Comparison of ENCODE assay signal across 11 cellular contexts in genomic region chr4:94472056-94472826, GRCh38. TPM values are rescaled to one million over a fixed set of nuclear protein-coding genes. Genes with fewer than 3 reads are reported as not detected.
DNase-seq lines count a peak whose midpoint lies in the region; ATAC-seq and TF ChIP-seq lines count a peak whose summit lies in the region.
"Had no signal": no experiment of that assay in that cellular context is flagged by ENCODE, and none has a peak within 500 bp of the region (broad histone marks: within the 10 kb centered on the region; RNA-seq: fewer than 3 reads in every experiment).

No MANE protein-coding gene starts in this region.

- DNase-seq in SHP77 (lab: John Stamatoyannopoulos, UW), result peak; percentile 6 to 11
- no peak for DNase-seq in SHP77 treated with DMSO at 0.1 percent for 48 hours (lab: John Stamatoyannopoulos, UW)
- DNase-seq in RKO (ENCODE audit: low spot score), result peak; percentile 34
- peak; percentile 82 for DNase-seq in fibroblast of pulmonary artery (ENCODE audit: low read depth)
- DNase-seq in thoracic aorta (ENCODE audit: low spot score), result no peak
- no peak for DNase-seq in NCI-H1436 treated with DMSO at 0.1 percent for 48 hours (lab: John Stamatoyannopoulos, UW)
- no peak for DNase-seq in HAP-1 (ENCODE audit: low spot score in 2 of 2)
- DNase-seq: activated CD4-positive, alpha-beta memory T cell treated with anti-CD3 and anti-CD28 coated beads for 36 hours; SJCRH30; upper lobe of right lung had no signal

- in situ Hi-C loops in HAP-1 (cut with MboI; ENCODE audit: low sequenced_read_pairs), result no loop called here

- H3K27ac ChIP-seq in thoracic aorta, result peak overlapping the region in 1 of 2 donors; percentile 32
- H3K27ac ChIP-seq: SJCRH30, upper lobe of right lung had no signal

- peaks cover 30 to 84% of the 10 kb centered on the region in 2 donors for H3K4me1 ChIP-seq in thoracic aorta (ENCODE audit: control insufficient read depth in 1 of 2, low read depth in 2 of 2)
- peaks cover 9% of the 10 kb centered on the region for H3K4me1 ChIP-seq in HAP-1
- H3K4me1 ChIP-seq: SJCRH30 had no signal

- ATAC-seq in thoracic aorta (ENCODE audit: insufficient number of reproducible peaks, low FRiP score, low read depth) (no peak), HG02981 (IDR thresholded peaks at IDR 0.05; ENCODE audit: unreplicated experiment) (no peak)
- ATAC-seq: upper lobe of right lung had no signal

- H3K4me3 ChIP-seq in fibroblast of pulmonary artery (replicated peaks; ENCODE audit: low read depth, low read length), result no peak overlapping the region
- peak overlapping the region; percentile 10 for H3K4me3 ChIP-seq in thoracic aorta
- no peak overlapping the region for H3K4me3 ChIP-seq in HAP-1
- H3K4me3 ChIP-seq: SJCRH30, upper lobe of right lung had no signal

- TF ChIP-seq CTCF in fibroblast of pulmonary artery (IDR thresholded peaks at IDR 0.05; ENCODE audit: low read length, missing control alignments) (no peak), thoracic aorta (IDR thresholded peaks at IDR 0.05) (no peak)

- H3K36me3 ChIP-seq in thoracic aorta, result no peaks in the 10 kb centered on the region
- H3K36me3 ChIP-seq in HAP-1 (replicated peaks), result no peaks in the 10 kb centered on the region
- H3K36me3 ChIP-seq: upper lobe of right lung had no signal

- H3K27me3 ChIP-seq in thoracic aorta (replicated peaks; ENCODE audit: insufficient read depth), result no peaks in the 10 kb centered on the region
- no peaks in the 10 kb centered on the region for H3K27me3 ChIP-seq in HAP-1 (ENCODE audit: low read depth)
- H3K27me3 ChIP-seq: upper lobe of right lung had no signal

- H3K9me3 ChIP-seq in thoracic aorta (no peaks in the 10 kb centered on the region), HAP-1 (no peaks in the 10 kb centered on the region)
- H3K9me3 ChIP-seq: SJCRH30, upper lobe of right lung had no signal

RNA-seq across cellular contexts. Expression of gene PDLIM5, which starts 20.5 kb away (rescaled TPM):
- total RNA-seq in thoracic aorta, result 100 to 1,000 TPM; 275 to 328 TPM

Comparison
In these comparisons a context has a peak if more than half of its experiments do, and no peak if none do; other contexts are left out.
1. DNase-seq: peak in SHP77 (2 of 2), RKO (single experiment) and fibroblast of pulmonary artery (single experiment); none in SHP77 treated with DMSO at 0.1 percent for 48 hours (single experiment), thoracic aorta (single experiment), NCI-H1436 treated with DMSO at 0.1 percent for 48 hours (single experiment) and HAP-1 (0 of 2).